ENCODE assay signal across 8 cellular contexts in the genomic region with DNA sequence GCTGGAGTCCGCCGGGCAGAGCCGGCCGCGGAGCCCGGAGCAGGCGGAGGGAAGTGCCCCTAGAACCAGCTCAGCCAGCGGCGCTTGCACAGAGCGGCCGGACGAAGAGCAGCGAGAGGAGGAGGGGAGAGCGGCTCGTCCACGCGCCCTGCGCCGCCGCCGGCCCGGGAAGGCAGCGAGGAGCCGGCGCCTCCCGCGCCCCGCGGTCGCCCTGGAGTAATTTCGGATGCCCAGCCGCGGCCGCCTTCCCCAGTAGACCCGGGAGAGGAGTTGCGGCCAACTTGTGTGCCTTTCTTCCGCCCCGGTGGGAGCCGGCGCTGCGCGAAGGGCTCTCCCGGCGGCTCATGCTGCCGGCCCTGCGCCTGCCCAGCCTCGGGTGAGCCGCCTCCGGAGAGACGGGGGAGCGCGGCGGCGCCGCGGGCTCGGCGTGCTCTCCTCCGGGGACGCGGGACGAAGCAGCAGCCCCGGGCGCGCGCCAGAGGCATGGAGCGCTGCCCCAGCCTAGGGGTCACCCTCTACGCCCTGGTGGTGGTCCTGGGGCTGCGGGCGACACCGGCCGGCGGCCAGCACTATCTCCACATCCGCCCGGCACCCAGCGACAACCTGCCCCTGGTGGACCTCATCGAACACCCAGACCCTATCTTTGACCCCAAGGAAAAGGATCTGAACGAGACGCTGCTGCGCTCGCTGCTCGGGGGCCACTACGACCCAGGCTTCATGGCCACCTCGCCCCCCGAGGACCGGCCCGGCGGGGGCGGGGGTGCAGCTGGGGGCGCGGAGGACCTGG. TPM values are rescaled to one million over a fixed set of nuclear protein-coding genes. Genes with fewer than 3 reads are reported as not detected.
A peak's percentile ranks its signal among the peaks of the same experiment; 100 is the strongest.
DNase-seq lines count a peak whose midpoint lies in the region; ATAC-seq and TF ChIP-seq lines count a peak whose summit lies in the region.

No MANE protein-coding gene starts in this region.

- 0% methylated on average over 8 of the region's 91 CpGs for WGBS in esophagus muscularis mucosa

- TF ChIP-seq CTCF in AG10803 (conservative IDR thresholded peaks at IDR 0.05; ENCODE audit: low read length) (no peak), esophagus muscularis mucosa (IDR thresholded peaks at IDR 0.05) (no peak), thoracic aorta (IDR thresholded peaks at IDR 0.05) (no peak)

- ATAC-seq in GM21526 (IDR thresholded peaks at IDR 0.05; ENCODE audit: low FRiP score, unreplicated experiment) (peak; percentile 35), thoracic aorta (ENCODE audit: insufficient number of reproducible peaks, low FRiP score, low read depth) (no peak), HG02759 (IDR thresholded peaks at IDR 0.05; ENCODE audit: unreplicated experiment) (no peak)

- H3K4me1 ChIP-seq in esophagus muscularis mucosa (peaks cover 50 to 63% (median 62%) of the 10 kb centered on the region in 4 donors), thoracic aorta (ENCODE audit: control insufficient read depth in 1 of 2, low read depth in 2 of 2) (peaks cover 24 to 43% of the 10 kb centered on the region in 2 donors)

- H3K27me3 ChIP-seq in esophagus muscularis mucosa (peaks cover 3 to 59% (median 32%) of the 10 kb centered on the region in 4 donors), thoracic aorta (replicated peaks; ENCODE audit: insufficient read depth) (no peaks in the 10 kb centered on the region)

- intact Hi-C loops in esophagus muscularis mucosa (cut with DNase I) = loop anchor here (5.0 to 10.0 kb wide), 2 partner anchors 81 to 188 kb away; no protein-coding TSS in a partner anchor

- H3K36me3 ChIP-seq in esophagus muscularis mucosa (no peaks in the 10 kb centered on the region), thoracic aorta (no peaks in the 10 kb centered on the region)

- peak overlapping the region; percentile 55 to 84 (median 82) for H3K27ac ChIP-seq in esophagus muscularis mucosa (replicated peaks in 1 of 4)
- peak overlapping the region; percentile 42 to 50 for H3K27ac ChIP-seq in thoracic aorta

- TF ChIP-seq POLR2A in esophagus muscularis mucosa (IDR thresholded peaks at IDR 0.05; ENCODE audit: low read depth) = no peak

- TF ChIP-seq EP300 in esophagus muscularis mucosa (IDR thresholded peaks at IDR 0.05) = no peak

- DNase-seq in AG10803 (ENCODE audit: low read depth) (peak; percentile 78), NCI-H510A (lab: John Stamatoyannopoulos, UW) (peak; percentile 70), activated T-cell treated with anti-CD3 and anti-CD28 coated beads for 1 hour (ENCODE audit: low read depth) (peak; percentile 23), esophagus muscularis mucosa (ENCODE audit: extremely low spot score) (no peak), myocyte (ENCODE audit: low read depth) (peak; percentile 57), thoracic aorta (ENCODE audit: low spot score) (no peak)

- peak overlapping the region; percentile 71 for H3K4me3 ChIP-seq in AG10803 (ENCODE audit: low read length)
- peak overlapping the region; percentile 63 to 70 (median 66) for H3K4me3 ChIP-seq in esophagus muscularis mucosa
- H3K4me3 ChIP-seq in thoracic aorta = peak overlapping the region; percentile 82

- H3K9me3 ChIP-seq in esophagus muscularis mucosa (no peaks in the 10 kb centered on the region), thoracic aorta (no peaks in the 10 kb centered on the region)

RNA-seq across cellular contexts. Expression of gene NOG, which starts 0.4 kb away (rescaled TPM):
- total RNA-seq in esophagus muscularis mucosa (1 to 10 TPM in 3 of 4 donors, under 1 TPM in 1; 0.42 to 9.1 (median 6.7) TPM), myocyte (62.4 and 63.9 TPM in 2 replicates), thoracic aorta (1 to 10 TPM in 1 of 2 donors, under 1 TPM in 1; 0.81 to 2.3 TPM)
- 4.9 TPM for polyA plus RNA-seq in myocyte (2012)

Comparison
In these comparisons a context has a peak if more than half of its experiments do, and no peak if none do; other contexts are left out.
1. DNase-seq: peak in AG10803 (single experiment), NCI-H510A (single experiment), activated T-cell treated with anti-CD3 and anti-CD28 coated beads for 1 hour (single experiment) and myocyte (single experiment); none in esophagus muscularis mucosa (single experiment) and thoracic aorta (single experiment).
2. Peak in every context shown above with its lines, with median percentiles within 50 percentile points of each other: H3K4me3 ChIP-seq.